In the genomic region with DNA sequence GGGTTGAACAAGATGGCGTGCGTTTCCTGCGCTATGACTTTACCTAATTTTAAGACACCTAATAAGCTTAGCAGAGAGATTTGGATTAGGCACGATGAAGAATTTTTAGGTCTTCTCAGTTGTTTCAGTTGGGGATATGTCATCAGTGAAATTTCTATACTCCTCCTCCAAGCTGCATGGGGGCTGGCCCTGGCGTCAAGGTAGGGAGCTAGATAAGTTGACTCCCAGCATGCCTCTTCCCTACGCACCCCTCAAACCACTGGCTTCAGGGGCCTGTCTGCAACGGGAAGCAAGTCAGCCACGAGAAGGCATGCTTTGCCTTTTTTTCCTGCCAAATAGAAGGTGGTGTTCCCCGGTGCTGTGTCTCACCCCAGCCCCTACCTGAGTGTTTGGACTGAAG, we compare ENCODE assay signal across 25 cellular contexts. TPM values are rescaled to one million over a fixed set of nuclear protein-coding genes. Genes with fewer than 3 reads are reported as not detected.
DNase-seq lines count a peak whose midpoint lies in the region; ATAC-seq, FAIRE-seq and TF ChIP-seq lines count a peak whose summit lies in the region.
"Had no signal": no experiment of that assay in that cellular context is flagged by ENCODE, and none has a peak within 500 bp of the region (broad histone marks: within the 10 kb centered on the region; RNA-seq: fewer than 3 reads in every experiment).

No MANE protein-coding gene starts in this region.

- H3K27ac ChIP-seq in kidney (ENCODE audit: low read depth in 2 of 2, low read length in 2 of 2) (no peak overlapping the region), osteoblast (ENCODE audit: low read depth, low read length) (no peak overlapping the region), subcutaneous abdominal adipose tissue (ENCODE audit: low read depth, low read length) (peak overlapping the region; percentile 37)
- H3K27ac ChIP-seq: 22Rv1, A549, BLaER1 had no signal

- H3K4me3 Mint-ChIP-seq in Calu3 (ENCODE audit: low read depth, unreplicated experiment) = no peak overlapping the region
- H3K4me3 Mint-ChIP-seq: B cell; CD14-positive monocyte; CD4-positive, alpha-beta memory T cell; CD4-positive, CD25-positive, alpha-beta regulatory T cell; CD8-positive, alpha-beta memory T cell had no signal

- no peaks in the 10 kb centered on the region for H3K27me3 ChIP-seq in osteoblast (ENCODE audit: insufficient read depth, low read length)
- no peaks in the 10 kb centered on the region for H3K27me3 ChIP-seq in subcutaneous abdominal adipose tissue (ENCODE audit: control insufficient read depth in 5 of 5, insufficient read depth in 4 of 5, low read length in 5 of 5)
- H3K27me3 ChIP-seq: BLaER1 had no signal

- H3K9me3 Mint-ChIP-seq in Calu3 (ENCODE audit: low read depth, unreplicated experiment) = no peaks in the 10 kb centered on the region
- H3K9me3 Mint-ChIP-seq: CD14-positive monocyte; CD4-positive, alpha-beta memory T cell; CD4-positive, CD25-positive, alpha-beta regulatory T cell; CD8-positive, alpha-beta memory T cell had no signal

- H2AFZ ChIP-seq in osteoblast (ENCODE audit: low read length) = no peak overlapping the region

- H3K36me3 ChIP-seq in kidney (ENCODE audit: control insufficient read depth in 1 of 2, insufficient read depth in 2 of 2, low read length in 2 of 2) (no peaks in the 10 kb centered on the region), osteoblast (ENCODE audit: insufficient read depth, low read length) (no peaks in the 10 kb centered on the region), subcutaneous abdominal adipose tissue (ENCODE audit: control insufficient read depth in 5 of 5, insufficient read depth in 5 of 5, low read length in 5 of 5) (peaks cover 0 to 88% (median 59%) of the 10 kb centered on the region in 5 donors)
- H3K36me3 ChIP-seq: BLaER1 had no signal

- no peaks in the 10 kb centered on the region for H4K20me1 ChIP-seq in osteoblast (ENCODE audit: insufficient read depth, low read length)
- H4K20me1 ChIP-seq: BLaER1 had no signal

- no peaks in the 10 kb centered on the region for H3K9me3 ChIP-seq in kidney (ENCODE audit: control insufficient read depth in 1 of 2, low read length in 2 of 2)
- no peaks in the 10 kb centered on the region for H3K9me3 ChIP-seq in osteoblast (ENCODE audit: low read depth, low read length)
- no peaks in the 10 kb centered on the region for H3K9me3 ChIP-seq in subcutaneous abdominal adipose tissue (ENCODE audit: control insufficient read depth in 5 of 5, low read length in 5 of 5)
- H3K9me3 ChIP-seq: A549, BLaER1 had no signal

- FAIRE-seq in kidney (lab: Jason Lieb, UNC) = no peak
- FAIRE-seq: A549, D721Med, G401.6, GM12891, GM19239 had no signal

- no peaks in the 10 kb centered on the region for H3K79me2 ChIP-seq in osteoblast (ENCODE audit: insufficient read depth, low read length)

- peaks cover 26% of the 10 kb centered on the region for H3K4me1 Mint-ChIP-seq in Calu3 (ENCODE audit: low read depth, unreplicated experiment)

- no TSS peak for BruUV-seq in Calu3 (replicated peaks; lab: Mats Ljungman, UMichigan)

- DNase-seq in NCI-H82 (lab: John Stamatoyannopoulos, UW) (peak; percentile 3), NCI-H82 treated with DMSO at 0.1 percent for 48 hours (lab: John Stamatoyannopoulos, UW; ENCODE audit: unreplicated experiment) (no peak), kidney (peak; percentile 7), osteoblast (ENCODE audit: insufficient read length, low spot score, missing footprints) (peak; percentile 47), Calu3 (no peak), medulla oblongata (ENCODE audit: extremely low spot score) (no peak)
- DNase-seq: AML-193; C1 segment of cervical spinal cord; CD4-positive, alpha-beta memory T cell; CD4-positive, CD25-positive, alpha-beta regulatory T cell; CD8-positive, alpha-beta memory T cell; COR-L47; DMS79 treated with DMSO at 0.1 percent for 48 hours; GF-D8 had no signal

- H3K4me3 ChIP-seq in kidney (ENCODE audit: low read length in 2 of 2) = no peak overlapping the region
- no peak overlapping the region for H3K4me3 ChIP-seq in osteoblast (ENCODE audit: insufficient read depth, low read length)
- H3K4me3 ChIP-seq in subcutaneous abdominal adipose tissue (ENCODE audit: low read depth in 1 of 5, low read length in 5 of 5) = no peak overlapping the region
- H3K4me3 ChIP-seq: A549, BLaER1 had no signal

- no peaks in the 10 kb centered on the region for H3K27me3 Mint-ChIP-seq in Calu3 (ENCODE audit: unreplicated experiment)
- H3K27me3 Mint-ChIP-seq: B cell; CD4-positive, alpha-beta memory T cell; CD4-positive, CD25-positive, alpha-beta regulatory T cell had no signal

- ATAC-seq in GM19397 (IDR thresholded peaks at IDR 0.05; ENCODE audit: unreplicated experiment) = no peak
- ATAC-seq: A549 had no signal

- H3K4me1 ChIP-seq in kidney (ENCODE audit: control insufficient read depth in 1 of 2, insufficient read depth in 1 of 2, low read depth in 1 of 2, low read length in 2 of 2) = peaks cover 2 to 5% of the 10 kb centered on the region in 2 donors
- peaks cover 3% of the 10 kb centered on the region for H3K4me1 ChIP-seq in osteoblast (ENCODE audit: insufficient read depth, low read length)
- H3K4me1 ChIP-seq in subcutaneous abdominal adipose tissue (ENCODE audit: control insufficient read depth in 5 of 5, insufficient read depth in 5 of 5, low read length in 5 of 5) = peaks cover 0 to 73% (median 26%) of the 10 kb centered on the region in 5 donors

- TF ChIP-seq CTCF in kidney (IDR thresholded peaks at IDR 0.05; ENCODE audit: borderline replicate concordance, extremely low read depth, insufficient read depth) (no peak), osteoblast (IDR thresholded peaks at IDR 0.05; ENCODE audit: extremely low read depth, low read depth, low read length) (no peak), Calu3 (IDR thresholded peaks at IDR 0.05; ENCODE audit: unreplicated experiment) (no peak)

- H3K9ac ChIP-seq in kidney (ENCODE audit: low read length in 2 of 2) (no peak overlapping the region), subcutaneous abdominal adipose tissue (ENCODE audit: low read length in 5 of 5) (peak overlapping the region in 1 of 5 donors; percentile 6)
- H3K9ac ChIP-seq: BLaER1 had no signal

- intact Hi-C loops in kidney (cut with DNase I) (no loop called here), Calu3 (cut with micrococcal nuclease; ENCODE audit: unreplicated experiment) (no loop called here)

- H3K27ac Mint-ChIP-seq in Calu3 (ENCODE audit: unreplicated experiment) = no peak overlapping the region
- H3K27ac Mint-ChIP-seq: B cell; CD14-positive monocyte; CD4-positive, alpha-beta memory T cell; CD8-positive, alpha-beta memory T cell had no signal

- CTCF ChIA-PET in Calu3 (lab: Charles Lee) = no interaction called here

- no peak overlapping the region for H3K4me2 ChIP-seq in osteoblast (ENCODE audit: insufficient read depth, low read length)
- H3K4me2 ChIP-seq: A549, BLaER1 had no signal

- H3K36me3 Mint-ChIP-seq in Calu3 (ENCODE audit: insufficient read depth, unreplicated experiment) = peaks cover 7% of the 10 kb centered on the region
- H3K36me3 Mint-ChIP-seq: CD4-positive, alpha-beta memory T cell; CD4-positive, CD25-positive, alpha-beta regulatory T cell; CD8-positive, alpha-beta memory T cell had no signal

RNA-seq across cellular contexts. Expression of a gene that starts 13.3 kb away (rescaled TPM):
- total RNA-seq in kidney (1.4 TPM), osteoblast (2.9 and 3.6 TPM in 2 replicates), Calu3 (2022) (3.9 and 7.5 TPM in 2 replicates)
- 7.0 TPM for polyA plus RNA-seq in kidney (ENCODE audit: insufficient read depth, low read depth, low replicate concordance)
- polyA plus RNA-seq: CD8-positive, alpha-beta memory T cell had no signal

RNA-seq across cellular contexts. Expression of a gene that starts 33.2 kb away (rescaled TPM):
- total RNA-seq in kidney = 27.9 TPM
- 7.2 TPM for polyA plus RNA-seq in kidney (ENCODE audit: insufficient read depth, low read depth, low replicate concordance)
- 28.2 and 30.4 TPM in 2 replicates for total RNA-seq in osteoblast
- total RNA-seq in Calu3 (2022) = 18.5 and 26.6 TPM in 2 replicates

Comparison
In these comparisons a context has a peak if more than half of its experiments do, and no peak if none do; other contexts are left out.
1. DNase-seq: peak in NCI-H82 (single experiment), kidney (single experiment) and osteoblast (single experiment); none in NCI-H82 treated with DMSO at 0.1 percent for 48 hours (single experiment), Calu3 (single experiment) and medulla oblongata (single experiment).